Comparison of ENCODE assay signal across 25 cellular contexts in genomic region chr9:28179893-28180292, GRCh38.
"Had no signal": no experiment of that assay in that cellular context is flagged by ENCODE, and none has a peak within 500 bp of the region (broad histone marks: within the 10 kb centered on the region; RNA-seq: fewer than 3 reads in every experiment).

No MANE protein-coding gene starts in this region.

- H3K4me3 ChIP-seq: neural progenitor cell, ovary, psoas muscle, right lobe of liver, sigmoid colon, stomach, thoracic aorta, thyroid gland, tibial nerve, upper lobe of left lung, uterus had no signal

- ATAC-seq: natural killer cell; psoas muscle; right cardiac atrium; right lobe of liver; stimulated activated effector memory CD8-positive, alpha-beta T cell treated with anti-CD3 and anti-CD28 coated beads, Interleukin-12 subunit alpha, Interleukin-12 subunit beta, amount 100 ng/mL, for 72 hours; stimulated activated naive B cell treated with anti-CD40 and anti-IgM and Interleukin-4, amounts not matched to agents 10 μg/mL and 1 μg/mL and 100 μg/mL, for 72 hours had no signal

- DNase-seq: natural killer cell; occipital lobe; ovary; posterior cingulate gyrus; psoas muscle; right cardiac atrium; right lobe of liver; sigmoid colon; small intestine; stimulated activated CD4-positive, alpha-beta T cell treated with anti-CD3 and anti-CD28 coated beads, Interleukin-15, amount 100 ng/mL, for 24 hours; stimulated activated CD4-positive, alpha-beta T cell treated with anti-CD3 and anti-CD28 coated beads, Interleukin-2, amount 100 ng/mL, for 24 hours; stimulated activated CD4-positive, alpha-beta T cell treated with anti-CD3 and anti-CD28 coated beads, Interleukin-2, amount 100 ng/mL, for 48 hours; stimulated activated CD4-positive, alpha-beta T cell treated with anti-CD3 and anti-CD28 coated beads, Interleukin-4, amount 100 ng/mL, for 24 hours; stimulated activated naive B cell treated with anti-CD40 and anti-IgM and Interleukin-4, amounts not matched to agents 10 μg/mL and 1 μg/mL and 100 μg/mL, for 72 hours; stimulated activated naive CD4-positive, alpha-beta T cell treated with Interleukin-2 at 50 U/mL for 16 hours; stomach; thyroid gland; trophoblast cell; upper lobe of left lung; uterus had no signal

- H3K9me3 ChIP-seq: ovary, psoas muscle, right lobe of liver, sigmoid colon, thoracic aorta, thyroid gland, upper lobe of left lung, uterus had no signal

- H3K4me1 ChIP-seq: neural progenitor cell, parathyroid adenoma, psoas muscle, right lobe of liver, sigmoid colon, stomach, thyroid gland, tibial nerve, upper lobe of left lung, uterus had no signal

- H3K27me3 ChIP-seq: neural progenitor cell, ovary, right lobe of liver, sigmoid colon, stomach, thyroid gland, tibial nerve, upper lobe of left lung, uterus had no signal

- H3K36me3 ChIP-seq: neural progenitor cell, ovary, right lobe of liver, sigmoid colon, stomach, thoracic aorta, thyroid gland, tibial nerve, upper lobe of left lung, uterus had no signal
